1 cellular context compared by ENCODE assay signal in the genomic region with DNA sequence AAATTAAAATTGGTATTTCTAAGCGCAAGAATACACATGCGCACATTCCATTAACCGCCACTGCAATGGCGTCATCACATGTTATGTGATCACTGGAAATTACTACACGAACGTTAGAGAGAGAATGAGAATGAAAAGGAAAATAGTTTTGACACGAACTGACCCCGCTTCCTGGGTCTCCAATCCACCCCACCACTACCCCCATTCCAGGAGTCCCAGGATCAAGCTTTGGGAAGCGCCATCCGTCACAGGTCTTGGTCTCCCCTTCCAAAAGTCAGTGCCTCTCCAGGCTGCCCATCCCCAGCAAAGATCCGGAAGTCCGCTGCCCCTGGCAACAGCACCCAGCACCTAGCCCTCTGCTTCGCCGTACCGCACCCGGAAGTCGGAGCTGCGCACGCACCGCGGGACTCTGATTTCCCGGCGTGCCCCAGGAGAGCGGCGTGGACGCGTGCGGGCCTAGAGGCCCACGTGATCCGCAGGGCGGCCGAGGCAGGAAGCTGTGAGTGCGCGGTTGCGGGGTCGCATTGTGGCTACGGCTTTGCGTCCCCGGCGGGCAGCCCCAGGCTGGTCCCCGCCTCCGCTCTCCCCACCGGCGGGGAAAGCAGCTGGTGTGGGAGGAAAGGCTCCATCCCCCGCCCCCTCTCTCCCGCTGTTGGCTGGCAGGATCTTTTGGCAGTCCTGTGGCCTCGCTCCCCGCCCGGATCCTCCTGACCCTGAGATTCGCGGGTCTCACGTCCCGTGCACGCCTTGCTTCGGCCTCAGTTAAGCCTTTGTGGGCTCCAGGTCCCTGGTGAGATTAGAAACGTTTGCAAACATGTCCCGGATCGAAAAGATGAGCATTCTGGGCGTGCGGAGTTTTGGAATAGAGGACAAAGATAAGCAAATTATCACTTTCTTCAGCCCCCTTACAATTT.
TF ChIP-seq lines count a peak whose summit lies in the region.

RAD50 (plus strand) TSS at position 467 of the 914 bp plus-strand sequence; CDS start at position 815, 348 bp downstream.

TF ChIP-seq in IMR-90, 13 proteins besides CTCF, POLR2A, EP300 and RAD21 (continued from another document):
- TF ChIP-seq USF2 (IDR thresholded peaks at IDR 0.05; ENCODE audit: low read depth, low read length) = peak; percentile 95
- TF ChIP-seq RCOR1 (IDR thresholded peaks at IDR 0.05; ENCODE audit: insufficient replicate concordance, low read length) = no peak
- TF ChIP-seq BHLHE40 (IDR thresholded peaks at IDR 0.05; ENCODE audit: low read depth, low read length) = peak; percentile 90
